In genomic region chr18:26619350-26619749, GRCh38 we compare ENCODE assay signal across 25 cellular contexts.
"Had no signal": no experiment of that assay in that cellular context is flagged by ENCODE, and none has a peak within 500 bp of the region (broad histone marks: within the 10 kb centered on the region; RNA-seq: fewer than 3 reads in every experiment).

No MANE protein-coding gene starts in this region.

- H3K27ac ChIP-seq: colonic mucosa, coronary artery, dorsolateral prefrontal cortex, epithelial cell of prostate, esophagus muscularis mucosa, esophagus squamous epithelium, foreskin keratinocyte, gastrocnemius medialis, gastroesophageal sphincter, heart left ventricle, heart right ventricle, hepatocyte had no signal

- H3K4me3 ChIP-seq: colonic mucosa, coronary artery, dorsolateral prefrontal cortex, esophagus muscularis mucosa, esophagus squamous epithelium, gastrocnemius medialis, gastroesophageal sphincter, heart left ventricle, heart right ventricle, hepatocyte had no signal

- H3K36me3 ChIP-seq: colonic mucosa, esophagus muscularis mucosa, esophagus squamous epithelium, gastrocnemius medialis, gastroesophageal sphincter, heart left ventricle, heart right ventricle had no signal

- H3K27ac Mint-ChIP-seq: dendritic cell treated with granulocyte-macrophage colony-stimulating factor and Interleukin-4, amounts not matched to agents 40 ng/mL and 50 ng/mL, for 4 days; effector memory CD8-positive, alpha-beta T cell had no signal

- H3K27me3 ChIP-seq: colonic mucosa, dorsolateral prefrontal cortex, esophagus muscularis mucosa, esophagus squamous epithelium, foreskin keratinocyte, gastrocnemius medialis, gastroesophageal sphincter, heart left ventricle, heart right ventricle, hepatocyte had no signal

- H3K4me1 ChIP-seq: colonic mucosa had no signal

- H3K4me3 Mint-ChIP-seq: dendritic cell treated with granulocyte-macrophage colony-stimulating factor and Interleukin-4, amounts not matched to agents 40 ng/mL and 50 ng/mL, for 4 days; effector memory CD8-positive, alpha-beta T cell had no signal

- H3K9me3 ChIP-seq: colonic mucosa, esophagus muscularis mucosa, gastrocnemius medialis had no signal

- DNase-seq: colonic mucosa; cortex of kidney; dermis blood vessel endothelial cell; dorsolateral prefrontal cortex; effector CD4-positive, alpha-beta T cell; effector CD8-positive, alpha-beta T cell; effector memory CD4-positive, alpha-beta T cell; effector memory CD8-positive, alpha-beta T cell; erythroblast; esophagus squamous epithelium; foreskin fibroblast; foreskin keratinocyte; foreskin melanocyte; gastrocnemius medialis; glutamatergic neuron; head of caudate nucleus; heart left ventricle; heart right ventricle had no signal

- ATAC-seq: effector memory CD8-positive, alpha-beta T cell; esophagus mucosa; foreskin keratinocyte; gastrocnemius medialis; gastroesophageal sphincter; heart left ventricle; heart right ventricle had no signal
